In genomic region chr1:115781343-115781742, GRCh38 we compare ENCODE assay signal across 20 cellular contexts. TPM values are rescaled to one million over a fixed set of nuclear protein-coding genes. Genes with fewer than 3 reads are reported as not detected.
DNase-seq lines count a peak whose midpoint lies in the region; ATAC-seq, FAIRE-seq and TF ChIP-seq lines count a peak whose summit lies in the region.
"Had no signal": no experiment of that assay in that cellular context is flagged by ENCODE, and none has a peak within 500 bp of the region (broad histone marks: within the 10 kb centered on the region; RNA-seq: fewer than 3 reads in every experiment).

No MANE protein-coding gene starts in this region.

- H3K4me3 Mint-ChIP-seq in MCF 10A (ENCODE audit: unreplicated experiment) = peak overlapping the region; percentile 22
- H3K4me3 Mint-ChIP-seq in astrocyte (ENCODE audit: unreplicated experiment) = no peak overlapping the region

- peak; percentile 5 for FAIRE-seq in astrocyte (lab: Jason Lieb, UNC)
- FAIRE-seq: A549 had no signal

- TF ChIP-seq CTCF in MCF 10A (IDR thresholded peaks at IDR 0.05; ENCODE audit: unreplicated experiment) = no peak
- no peak for TF ChIP-seq CTCF in breast epithelium (IDR thresholded peaks at IDR 0.05)
- TF ChIP-seq CTCF in astrocyte (IDR thresholded peaks at IDR 0.05; ENCODE audit: insufficient read depth, low read depth, low read length) = no peak
- no peak for TF ChIP-seq CTCF in foreskin keratinocyte (conservative IDR thresholded peaks at IDR 0.05)
- no peak for TF ChIP-seq CTCF in vagina (IDR thresholded peaks at IDR 0.05)

- H2AFZ ChIP-seq in astrocyte (ENCODE audit: low read depth, low read length) = no peak overlapping the region

- H3K27ac ChIP-seq in breast epithelium = no peak overlapping the region
- no peak overlapping the region for H3K27ac ChIP-seq in astrocyte (ENCODE audit: low read depth, low read length)
- peak overlapping the region; percentile 84 for H3K27ac ChIP-seq in foreskin keratinocyte
- peak overlapping the region; percentile 10 for H3K27ac ChIP-seq in vagina
- H3K27ac ChIP-seq: body of pancreas, SJCRH30 had no signal

- intact Hi-C loops in MCF 10A (cut with micrococcal nuclease) (no loop called here), breast epithelium (cut with DNase I; ENCODE audit: low total_unique reads) (no loop called here), vagina (cut with DNase I) (no loop called here)

- peaks cover 0 to 7% of the 10 kb centered on the region in 2 donors for H3K27me3 ChIP-seq in breast epithelium
- peaks cover 4% of the 10 kb centered on the region for H3K27me3 ChIP-seq in astrocyte (ENCODE audit: insufficient read depth, low read length)
- H3K27me3 ChIP-seq in foreskin keratinocyte = no peaks in the 10 kb centered on the region
- no peaks in the 10 kb centered on the region for H3K27me3 ChIP-seq in vagina
- H3K27me3 ChIP-seq: body of pancreas, SJCRH30 had no signal

- no peak overlapping the region for H3K4me3 ChIP-seq in breast epithelium
- H3K4me3 ChIP-seq in astrocyte (ENCODE audit: insufficient read depth, low read depth, low read length) = no peak overlapping the region
- H3K4me3 ChIP-seq in vagina = no peak overlapping the region
- H3K4me3 ChIP-seq: A549, body of pancreas, SJCRH30 had no signal

- TF ChIP-seq POLR2A in breast epithelium (IDR thresholded peaks at IDR 0.05) (no peak), vagina (IDR thresholded peaks at IDR 0.05) (no peak)

- H3K4me2 ChIP-seq in astrocyte (ENCODE audit: low read length) = no peak overlapping the region
- H3K4me2 ChIP-seq: A549 had no signal

- no peaks in the 10 kb centered on the region for H3K27me3 Mint-ChIP-seq in MCF 10A (ENCODE audit: insufficient read depth, unreplicated experiment)
- no peaks in the 10 kb centered on the region for H3K27me3 Mint-ChIP-seq in astrocyte (ENCODE audit: low read depth, unreplicated experiment)

- H3K9me3 ChIP-seq in breast epithelium (no peaks in the 10 kb centered on the region), astrocyte (ENCODE audit: insufficient read depth, low read depth, low read length) (no peaks in the 10 kb centered on the region), vagina (no peaks in the 10 kb centered on the region)
- H3K9me3 ChIP-seq: A549, body of pancreas, SJCRH30 had no signal

- no peaks in the 10 kb centered on the region for H3K36me3 ChIP-seq in breast epithelium
- H3K36me3 ChIP-seq in astrocyte (ENCODE audit: insufficient read depth, low read length) = no peaks in the 10 kb centered on the region
- H3K36me3 ChIP-seq in vagina = no peaks in the 10 kb centered on the region
- H3K36me3 ChIP-seq: SJCRH30 had no signal

- H3K4me1 Mint-ChIP-seq in MCF 10A (ENCODE audit: insufficient read depth, unreplicated experiment) (peaks cover 34% of the 10 kb centered on the region), astrocyte (ENCODE audit: low read depth, unreplicated experiment) (peaks cover 33% of the 10 kb centered on the region)

- H3K9me3 Mint-ChIP-seq in MCF 10A (ENCODE audit: unreplicated experiment) = peaks cover 6% of the 10 kb centered on the region
- no peaks in the 10 kb centered on the region for H3K9me3 Mint-ChIP-seq in astrocyte (ENCODE audit: unreplicated experiment)

- POLR2A ChIA-PET in MCF 10A (lab: Yijun Ruan, JAX) = interaction anchor here (0.6 to 3.8 kb wide), 15 partner anchors 9 to 594 kb away, joined by 3 to 64 read pairs (median 6); partner anchors contain the start of gene MAB21L3

- peak overlapping the region; percentile 99 for H3K27ac Mint-ChIP-seq in MCF 10A (ENCODE audit: low read depth, unreplicated experiment)
- H3K27ac Mint-ChIP-seq in astrocyte (ENCODE audit: unreplicated experiment) = no peak overlapping the region

- no peak overlapping the region for H3K9ac ChIP-seq in astrocyte (ENCODE audit: low read length)

- no peaks in the 10 kb centered on the region for H4K20me1 ChIP-seq in astrocyte (ENCODE audit: insufficient read depth, low read length)

- DNase-seq in MCF 10A (ENCODE audit: unreplicated experiment) = peak; percentile 90
- DNase-seq in breast epithelium (ENCODE audit: low spot score in 2 of 2) = no peak
- peak; percentile 16 for DNase-seq in astrocyte (ENCODE audit: low read depth)
- peak; percentile 87 to 91 for DNase-seq in foreskin keratinocyte
- DNase-seq in vagina (ENCODE audit: extremely low spot score in 2 of 2) = no peak
- DNase-seq in GF-D8 (lab: John Stamatoyannopoulos, UW) = no peak
- DNase-seq in NCI-H1436 (lab: John Stamatoyannopoulos, UW) = no peak
- DNase-seq: activated effector memory CD4-positive, alpha-beta T cell treated with Interleukin-2 at 50 U/mL for 16 hours; body of pancreas; COR-L47; effector CD8-positive, alpha-beta T cell; H7; Karpas-422; NCI-H774; SJCRH30; stimulated activated CD4-positive, alpha-beta T cell treated with anti-CD3 and anti-CD28 coated beads, Interleukin-12 subunit alpha, Interleukin-12 subunit beta, amount 100 ng/mL, for 4 hours; substantia nigra had no signal

- CTCF ChIA-PET in MCF 10A (lab: Yijun Ruan, JAX) = interaction anchor here (1.3 to 3.3 kb wide), 5 partner anchors 9 to 239 kb away, joined by 4 to 30 read pairs (median 5); no protein-coding TSS in a partner anchor

- no peaks in the 10 kb centered on the region for H3K79me2 ChIP-seq in astrocyte (ENCODE audit: insufficient read depth, low read length)

- no peaks in the 10 kb centered on the region for H3K4me1 ChIP-seq in breast epithelium
- peaks cover 7% of the 10 kb centered on the region for H3K4me1 ChIP-seq in astrocyte (ENCODE audit: insufficient read depth, low read length)
- H3K4me1 ChIP-seq in foreskin keratinocyte = peaks cover 31% of the 10 kb centered on the region
- peaks cover 10% of the 10 kb centered on the region for H3K4me1 ChIP-seq in vagina
- H3K4me1 ChIP-seq: body of pancreas had no signal

- H3K36me3 Mint-ChIP-seq in MCF 10A (ENCODE audit: insufficient read depth, unreplicated experiment) = no peaks in the 10 kb centered on the region
- H3K36me3 Mint-ChIP-seq in astrocyte (ENCODE audit: low read depth, unreplicated experiment) = no peaks in the 10 kb centered on the region

- no TSS peak for BruUV-seq in MCF 10A (replicated peaks; lab: Mats Ljungman, UMichigan)

- peak; percentile 57 for ATAC-seq in foreskin keratinocyte
- no peak for ATAC-seq in GM19328 (IDR thresholded peaks at IDR 0.05; ENCODE audit: unreplicated experiment)
- ATAC-seq: A549, body of pancreas had no signal

RNA-seq across cellular contexts. Expression of gene CASQ2, which starts 12.8 kb away (rescaled TPM):
- total RNA-seq in MCF 10A (2022) = not detected in 2 replicates
- total RNA-seq in breast epithelium = 1 to 10 TPM; 2.1 to 3.3 (median 2.6) TPM
- total RNA-seq in astrocyte = 0.11 TPM in 1 of 2 replicates, not detected in the other
- not detected in 2 replicates for total RNA-seq in foreskin keratinocyte
- not detected in 2 replicates for polyA plus RNA-seq in foreskin keratinocyte
- 3.2 TPM for total RNA-seq in vagina
- total RNA-seq: lung microvascular endothelial cell had no signal
- polyA plus RNA-seq: A549 had no signal

RNA-seq across cellular contexts. Expression of gene NHLH2, which starts 59.6 kb away (rescaled TPM):
- total RNA-seq in MCF 10A (2022) (not detected in 2 replicates), breast epithelium (not detected), astrocyte (0.18 TPM in 1 of 2 replicates, not detected in the other), foreskin keratinocyte (0.07 and 0.14 TPM in 2 replicates), vagina (0.25 TPM)
- polyA plus RNA-seq in foreskin keratinocyte = 0.07 and 0.11 TPM in 2 replicates
- total RNA-seq: body of pancreas, SJCRH30 had no signal
- polyA plus RNA-seq: A549 had no signal

Comparison
In these comparisons a context has a peak if more than half of its experiments do, and no peak if none do; other contexts are left out.
1. DNase-seq: peak in MCF 10A (single experiment), astrocyte (single experiment) and foreskin keratinocyte (2 of 2); none in breast epithelium (0 of 2), vagina (0 of 2), GF-D8 (single experiment) and NCI-H1436 (single experiment).
2. H3K27ac ChIP-seq: peak in foreskin keratinocyte (single experiment) and vagina (single experiment); none in breast epithelium (0 of 2) and astrocyte (single experiment).